ENCODE assay signal across 16 cellular contexts in genomic region chr2:187716301-187716700, GRCh38.
DNase-seq lines count a peak whose midpoint lies in the region; TF ChIP-seq lines count a peak whose summit lies in the region.
"Had no signal": no experiment of that assay in that cellular context is flagged by ENCODE, and none has a peak within 500 bp of the region (broad histone marks: within the 10 kb centered on the region; RNA-seq: fewer than 3 reads in every experiment).

No MANE protein-coding gene starts in this region.

- H3K27ac ChIP-seq in SK-N-MC (peak overlapping the region; percentile 19; the same call in 1 of the 2 replicates), hepatocyte (no peak overlapping the region), caudate nucleus (ENCODE audit: low read depth, low read length) (no peak overlapping the region)
- H3K27ac ChIP-seq: BLaER1, HL-60 had no signal

- no peak overlapping the region for H2AFZ ChIP-seq in hepatocyte
- H2AFZ ChIP-seq: GM23338 had no signal

- peak overlapping the region; percentile 6 for H3K4me2 ChIP-seq in hepatocyte
- H3K4me2 ChIP-seq: BLaER1, GM23338 had no signal

- H3K36me3 ChIP-seq in SK-N-MC (ENCODE audit: insufficient read depth, low read length) (no peaks in the 10 kb centered on the region), hepatocyte (replicated peaks; ENCODE audit: insufficient read depth, low read depth) (no peaks in the 10 kb centered on the region)
- H3K36me3 ChIP-seq: BLaER1 had no signal

- no peaks in the 10 kb centered on the region for H3K27me3 ChIP-seq in hepatocyte
- H3K27me3 ChIP-seq: BLaER1 had no signal

- no peaks in the 10 kb centered on the region for H3K4me1 ChIP-seq in hepatocyte (ENCODE audit: insufficient read depth)
- H3K4me1 ChIP-seq: BLaER1 had no signal

- H3K9me2 ChIP-seq in hepatocyte (replicated peaks; ENCODE audit: insufficient read depth): no peaks in the 10 kb centered on the region

- H3K9ac ChIP-seq in SK-N-MC (ENCODE audit: insufficient read length): no peak overlapping the region
- H3K9ac ChIP-seq: BLaER1 had no signal

- WGBS in hepatocyte (ENCODE audit: low lambda C conversion rate, missing lambda C conversion rate): 47% methylated on average over 3 of the region's 3 CpGs

- peaks cover 4% of the 10 kb centered on the region; the same call in 1 of the 2 replicates for H3K9me3 ChIP-seq in SK-N-MC (ENCODE audit: low read depth, low read length)
- no peaks in the 10 kb centered on the region for H3K9me3 ChIP-seq in hepatocyte (ENCODE audit: low read depth)
- H3K9me3 ChIP-seq: BLaER1 had no signal

- no peaks in the 10 kb centered on the region for H4K20me1 ChIP-seq in hepatocyte (ENCODE audit: insufficient read depth, poor library complexity, severe bottlenecking)
- H4K20me1 ChIP-seq: BLaER1 had no signal

- DNase-seq in LNCaP clone FGC (ENCODE audit: low read depth): peak; percentile 98
- no peak for DNase-seq in SK-N-MC (ENCODE audit: low read depth, low spot score)
- DNase-seq in hepatocyte (ENCODE audit: low spot score): no peak
- no peak for DNase-seq in activated CD8-positive, alpha-beta memory T cell treated with anti-CD3 and anti-CD28 coated beads, Interleukin-2, amount 50 U/mL, for 48 hours
- DNase-seq in D341Med (ENCODE audit: low spot score): no peak
- DNase-seq in NCI-H1092 (lab: John Stamatoyannopoulos, UW): no peak
- no peak for DNase-seq in caudate nucleus (lab: John Stamatoyannopoulos, UW)
- DNase-seq: 8988T; CD4-positive, alpha-beta memory T cell; DMS79 treated with DMSO at 0.1 percent for 48 hours; GF-D8; H7; HFFc6 had no signal

- H3K4me3 ChIP-seq in LNCaP clone FGC (ENCODE audit: low read depth, low read length): no peak overlapping the region
- no peak overlapping the region for H3K4me3 ChIP-seq in SK-N-MC
- no peak overlapping the region for H3K4me3 ChIP-seq in hepatocyte
- H3K4me3 ChIP-seq: BLaER1, GM23338 had no signal

- no peaks in the 10 kb centered on the region for H3K79me2 ChIP-seq in hepatocyte

- no peak for TF ChIP-seq CTCF in LNCaP clone FGC (IDR thresholded peaks at IDR 0.05; ENCODE audit: control insufficient read depth, extremely low read depth, insufficient read depth)
- no peak for TF ChIP-seq CTCF in hepatocyte (IDR thresholded peaks at IDR 0.05; ENCODE audit: poor library complexity)
